Comparison of ENCODE assay signal across 13 cellular contexts in genomic region chr18:62744076-62744705, GRCh38. TPM values are rescaled to one million over a fixed set of nuclear protein-coding genes. Genes with fewer than 3 reads are reported as not detected.
DNase-seq lines count a peak whose midpoint lies in the region; ATAC-seq and TF ChIP-seq lines count a peak whose summit lies in the region.
"Had no signal": no experiment of that assay in that cellular context is flagged by ENCODE, and none has a peak within 500 bp of the region (broad histone marks: within the 10 kb centered on the region; RNA-seq: fewer than 3 reads in every experiment).

No MANE protein-coding gene starts in this region.

- in situ Hi-C loops in transverse colon (cut with MboI; ENCODE audit: low pct_ligation_motif_present in 1 of 4, low pct_unique_long_range_greater_than_20kb in 1 of 4, low sequenced_read_pairs in 3 of 4) = no loop called here

- H3K9me3 ChIP-seq in body of pancreas (no peaks in the 10 kb centered on the region), transverse colon (no peaks in the 10 kb centered on the region)
- H3K9me3 ChIP-seq in CD8-positive, alpha-beta T cell (ENCODE audit: low read length) = no peaks in the 10 kb centered on the region
- H3K9me3 ChIP-seq: uterus had no signal

- TF ChIP-seq EP300 in transverse colon (IDR thresholded peaks at IDR 0.05; ENCODE audit: low read depth) = no peak

- peak; percentile 5 for DNase-seq in activated naive CD8-positive, alpha-beta T cell treated with anti-CD3 and anti-CD28 coated beads, Interleukin-2, amount 50 U/mL, for 24 hours
- DNase-seq in activated naive CD8-positive, alpha-beta T cell treated with anti-CD3 and anti-CD28 coated beads for 36 hours = no peak
- DNase-seq in body of pancreas (peak in 1 of 4 donors; percentile 38), transverse colon (no peak), NCI-H1048 (lab: John Stamatoyannopoulos, UW) (no peak)
- DNase-seq in activated naive CD4-positive, alpha-beta T cell (lab: John Stamatoyannopoulos, UW) = no peak
- no peak for DNase-seq in CD8-positive, alpha-beta T cell
- DNase-seq: activated CD8-positive, alpha-beta memory T cell treated with anti-CD3 and anti-CD28 coated beads, Interleukin-2, amount 50 U/mL, for 48 hours; effector CD4-positive, alpha-beta T cell; left cardiac atrium; stimulated activated CD4-positive, alpha-beta T cell treated with anti-CD3 and anti-CD28 coated beads, Interleukin-12 subunit alpha, Interleukin-12 subunit beta, amount 100 ng/mL, for 4 hours; uterus had no signal

- peak overlapping the region; percentile 11 for H3K27ac Mint-ChIP-seq in activated naive CD8-positive, alpha-beta T cell treated with anti-CD3 and anti-CD28 coated beads, Interleukin-2, amount 50 U/mL, for 24 hours
- no peak overlapping the region for H3K27ac Mint-ChIP-seq in activated naive CD8-positive, alpha-beta T cell treated with anti-CD3 and anti-CD28 coated beads for 36 hours
- no peak overlapping the region for H3K27ac Mint-ChIP-seq in CD8-positive, alpha-beta T cell

- peak overlapping the region; percentile 26 to 82 (median 46) for H3K27ac ChIP-seq in body of pancreas
- H3K27ac ChIP-seq in transverse colon = peak overlapping the region in 3 of 4 donors; percentile 19 to 40 (median 34)
- H3K27ac ChIP-seq in CD8-positive, alpha-beta T cell (ENCODE audit: low read depth, low read length) = no peak overlapping the region
- H3K27ac ChIP-seq: uterus had no signal

- H3K4me1 ChIP-seq in body of pancreas (peaks cover 60% of the 10 kb centered on the region), transverse colon (peaks cover 6 to 65% (median 49%) of the 10 kb centered on the region in 4 donors)
- no peaks in the 10 kb centered on the region for H3K4me1 ChIP-seq in CD8-positive, alpha-beta T cell (ENCODE audit: insufficient read depth, low read length)

- peaks cover 32% of the 10 kb centered on the region for H3K4me1 Mint-ChIP-seq in activated naive CD8-positive, alpha-beta T cell treated with anti-CD3 and anti-CD28 coated beads, Interleukin-2, amount 50 U/mL, for 24 hours
- H3K4me1 Mint-ChIP-seq in activated naive CD8-positive, alpha-beta T cell treated with anti-CD3 and anti-CD28 coated beads for 36 hours = peaks cover 23% of the 10 kb centered on the region
- peaks cover 12% of the 10 kb centered on the region for H3K4me1 Mint-ChIP-seq in CD8-positive, alpha-beta T cell (ENCODE audit: low read depth)

- H3K4me3 Mint-ChIP-seq in activated naive CD8-positive, alpha-beta T cell treated with anti-CD3 and anti-CD28 coated beads, Interleukin-2, amount 50 U/mL, for 24 hours = no peak overlapping the region
- no peak overlapping the region for H3K4me3 Mint-ChIP-seq in activated naive CD8-positive, alpha-beta T cell treated with anti-CD3 and anti-CD28 coated beads for 36 hours
- H3K4me3 Mint-ChIP-seq in CD8-positive, alpha-beta T cell = no peak overlapping the region

- intact Hi-C loops in body of pancreas (cut with DNase I) (no loop called here), transverse colon (cut with DNase I; ENCODE audit: low total_unique reads) (loop anchor here (5.0 kb wide), 1 partner anchor 358 kb away; no protein-coding TSS in a partner anchor)
- intact Hi-C loops in CD8-positive, alpha-beta T cell (cut with DNase I, micrococcal nuclease) = no loop called here

- WGBS in body of pancreas, 2 donors = 44 to 61% methylated on average over 3 of the region's 3 CpGs
- 71% methylated on average over 3 of the region's 3 CpGs; no CpG with 5 or more reads in 1 of the 2 donors for WGBS in transverse colon (ENCODE audit: low coverage in 1 of 2), 2 donors

- peaks cover 9% of the 10 kb centered on the region for H3K9me3 Mint-ChIP-seq in activated naive CD8-positive, alpha-beta T cell treated with anti-CD3 and anti-CD28 coated beads, Interleukin-2, amount 50 U/mL, for 24 hours
- H3K9me3 Mint-ChIP-seq in activated naive CD8-positive, alpha-beta T cell treated with anti-CD3 and anti-CD28 coated beads for 36 hours = no peaks in the 10 kb centered on the region
- H3K9me3 Mint-ChIP-seq in CD8-positive, alpha-beta T cell = no peaks in the 10 kb centered on the region

- ATAC-seq in activated naive CD8-positive, alpha-beta T cell treated with anti-CD3 and anti-CD28 coated beads, Interleukin-2, amount 50 U/mL, for 24 hours = no peak
- peak; percentile 66 for ATAC-seq in HG03135 (IDR thresholded peaks at IDR 0.05; ENCODE audit: unreplicated experiment)
- peak; percentile 22 for ATAC-seq in body of pancreas
- ATAC-seq in CD8-positive, alpha-beta T cell = no peak
- ATAC-seq: left cardiac atrium had no signal

- TF ChIP-seq CTCF in body of pancreas (IDR thresholded peaks at IDR 0.05) (no peak), transverse colon (IDR thresholded peaks at IDR 0.05) (no peak)
- TF ChIP-seq CTCF in CD8-positive, alpha-beta T cell (IDR thresholded peaks at IDR 0.05) = no peak

- POLR2A ChIA-PET in CD8-positive, alpha-beta T cell (lab: Charles Lee) = interaction anchor here (0.7 kb wide), 1 partner anchor 193 kb away, joined by 3 read pairs; no protein-coding TSS in a partner anchor

- TF ChIP-seq POLR2A in body of pancreas (IDR thresholded peaks at IDR 0.05) (no peak), transverse colon (IDR thresholded peaks at IDR 0.05) (no peak)

- H3K36me3 ChIP-seq in body of pancreas (replicated peaks in 1 of 2; ENCODE audit: insufficient read depth in 1 of 2, low read depth in 2 of 2) (no peaks in the 10 kb centered on the region), transverse colon (no peaks in the 10 kb centered on the region)
- no peaks in the 10 kb centered on the region for H3K36me3 ChIP-seq in CD8-positive, alpha-beta T cell (ENCODE audit: insufficient read depth, low read length)
- H3K36me3 ChIP-seq: uterus had no signal

- no peaks in the 10 kb centered on the region for H3K27me3 Mint-ChIP-seq in activated naive CD8-positive, alpha-beta T cell treated with anti-CD3 and anti-CD28 coated beads, Interleukin-2, amount 50 U/mL, for 24 hours
- no peaks in the 10 kb centered on the region for H3K27me3 Mint-ChIP-seq in activated naive CD8-positive, alpha-beta T cell treated with anti-CD3 and anti-CD28 coated beads for 36 hours
- no peaks in the 10 kb centered on the region for H3K27me3 Mint-ChIP-seq in CD8-positive, alpha-beta T cell (ENCODE audit: low read depth)

- CTCF ChIA-PET in CD8-positive, alpha-beta T cell (lab: Charles Lee) = no interaction called here

- H3K4me3 ChIP-seq in body of pancreas (no peak overlapping the region), transverse colon (no peak overlapping the region)
- H3K4me3 ChIP-seq in CD8-positive, alpha-beta T cell (ENCODE audit: low read depth, low read length) = no peak overlapping the region
- H3K4me3 ChIP-seq: uterus had no signal

- H3K27me3 ChIP-seq in body of pancreas (no peaks in the 10 kb centered on the region), transverse colon (no peaks in the 10 kb centered on the region)
- H3K27me3 ChIP-seq in CD8-positive, alpha-beta T cell (ENCODE audit: insufficient read depth, low read length) = no peaks in the 10 kb centered on the region
- H3K27me3 ChIP-seq: uterus had no signal

- no peaks in the 10 kb centered on the region for H3K36me3 Mint-ChIP-seq in activated naive CD8-positive, alpha-beta T cell treated with anti-CD3 and anti-CD28 coated beads, Interleukin-2, amount 50 U/mL, for 24 hours (ENCODE audit: low read depth)
- H3K36me3 Mint-ChIP-seq in activated naive CD8-positive, alpha-beta T cell treated with anti-CD3 and anti-CD28 coated beads for 36 hours = peaks cover 2% of the 10 kb centered on the region
- H3K36me3 Mint-ChIP-seq in CD8-positive, alpha-beta T cell = no peaks in the 10 kb centered on the region

RNA-seq across cellular contexts. Expression of gene PHLPP1, which starts 28.9 kb away (rescaled TPM):
- 10 to 100 TPM; 10.4 to 11.4 TPM for total RNA-seq in activated naive CD8-positive, alpha-beta T cell treated with anti-CD3 and anti-CD28 coated beads for 36 hours
- total RNA-seq in body of pancreas (10 to 100 TPM in 1 of 2 donors, 1 to 10 TPM in 1; 8.6 to 20.8 TPM), transverse colon (10 to 100 TPM; 17.7 to 29.5 (median 25.5) TPM)
- 10 to 100 TPM; 11.4 to 13.1 TPM for total RNA-seq in CD8-positive, alpha-beta T cell

Comparison
In these comparisons a context has a peak if more than half of its experiments do, and no peak if none do; other contexts are left out.
1. ATAC-seq: peak in HG03135 (single experiment) and body of pancreas (single experiment); none in activated naive CD8-positive, alpha-beta T cell treated with anti-CD3 and anti-CD28 coated beads, Interleukin-2, amount 50 U/mL, for 24 hours (single experiment) and CD8-positive, alpha-beta T cell (single experiment).